In genomic region chr6:56151825-56152224, GRCh38 we compare ENCODE assay signal across 20 cellular contexts.
DNase-seq lines count a peak whose midpoint lies in the region; TF ChIP-seq lines count a peak whose summit lies in the region.
"Had no signal": no experiment of that assay in that cellular context is flagged by ENCODE, and none has a peak within 500 bp of the region (broad histone marks: within the 10 kb centered on the region; RNA-seq: fewer than 3 reads in every experiment).

No MANE protein-coding gene starts in this region.

- H4K5ac ChIP-seq in mesendoderm (ENCODE audit: low read length) = no peak overlapping the region

- no peak overlapping the region for H2BK15ac ChIP-seq in mesendoderm (replicated peaks; ENCODE audit: low read depth)

- WGBS in mesendoderm (ENCODE audit: extremely low coverage, insufficient coverage, low lambda C conversion rate) = no CpG with 5 or more reads among the region's 3 CpGs
- WGBS in suprapubic skin = 63% methylated on average over 3 of the region's 3 CpGs

- H3K18ac ChIP-seq in mesendoderm (ENCODE audit: low read length) = no peak overlapping the region

- H3K4me2 ChIP-seq in mesendoderm (ENCODE audit: low read length) = no peak overlapping the region
- H3K4me2 ChIP-seq: BLaER1 treated with 17β-estradiol and CSF1 and Interleukin-3, amounts not matched to agents 10 nM and 100 nM had no signal

- no peaks in the 10 kb centered on the region for H3K79me1 ChIP-seq in mesendoderm (ENCODE audit: low read length)

- H3K23ac ChIP-seq in mesendoderm (ENCODE audit: low read length) = no peak overlapping the region

- H3K27ac ChIP-seq in A673 (ENCODE audit: low read depth, low read length, poor library complexity, severe bottlenecking) (peak overlapping the region; percentile 35), mesendoderm (ENCODE audit: low read depth, low read length) (no peak overlapping the region), suprapubic skin (no peak overlapping the region)
- H3K27ac ChIP-seq: BLaER1 treated with 17β-estradiol and CSF1 and Interleukin-3, amounts not matched to agents 10 nM and 100 nM; C4-2B had no signal

- H3K27me3 ChIP-seq in A673 (replicated peaks; ENCODE audit: insufficient read depth, low read depth, low read length, poor library complexity) (no peaks in the 10 kb centered on the region), mesendoderm (ENCODE audit: insufficient read depth, low read length, poor library complexity) (no peaks in the 10 kb centered on the region), suprapubic skin (no peaks in the 10 kb centered on the region)
- H3K27me3 ChIP-seq: BLaER1 treated with 17β-estradiol and CSF1 and Interleukin-3, amounts not matched to agents 10 nM and 100 nM had no signal

- no peak overlapping the region for H2AK5ac ChIP-seq in mesendoderm (ENCODE audit: low read length)

- no peak for TF ChIP-seq EP300 in suprapubic skin (IDR thresholded peaks at IDR 0.05)

- H3K9me3 ChIP-seq in A673 (ENCODE audit: low read depth, low read length, poor library complexity, severe bottlenecking) (peaks cover 5% of the 10 kb centered on the region), suprapubic skin (no peaks in the 10 kb centered on the region)
- H3K9me3 ChIP-seq: Caco-2 had no signal

- no peak overlapping the region for H3K4me3 Mint-ChIP-seq in glutamatergic neuron (ENCODE audit: unreplicated experiment)
- H3K4me3 Mint-ChIP-seq: B cell; CD4-positive, alpha-beta T cell; CD8-positive, alpha-beta T cell had no signal

- H3K27ac Mint-ChIP-seq in glutamatergic neuron (ENCODE audit: unreplicated experiment) = peak overlapping the region; percentile 45
- H3K27ac Mint-ChIP-seq: B cell; CD4-positive, alpha-beta T cell; CD8-positive, alpha-beta T cell had no signal

- H3K9ac ChIP-seq in mesendoderm (ENCODE audit: low read length) = no peak overlapping the region
- H3K9ac ChIP-seq: BLaER1 treated with 17β-estradiol and CSF1 and Interleukin-3, amounts not matched to agents 10 nM and 100 nM had no signal

- peaks cover 23% of the 10 kb centered on the region for H3K4me1 ChIP-seq in A673 (ENCODE audit: insufficient read depth, low read length, poor library complexity, severe bottlenecking)
- H3K4me1 ChIP-seq in mesendoderm (ENCODE audit: control insufficient read depth, low read depth, low read length) = no peaks in the 10 kb centered on the region
- no peaks in the 10 kb centered on the region for H3K4me1 ChIP-seq in suprapubic skin
- H3K4me1 ChIP-seq: BLaER1 treated with 17β-estradiol and CSF1 and Interleukin-3, amounts not matched to agents 10 nM and 100 nM; Caco-2 had no signal

- DNase-seq in A673 (ENCODE audit: low spot score) (no peak), ELF-1 (ENCODE audit: low read depth, low spot score) (peak; percentile 7), glutamatergic neuron (no peak), mesendoderm (peak; percentile 6), hepatic stellate cell (ENCODE audit: low spot score) (no peak), NCI-H82 treated with DMSO at 0.1 percent for 48 hours (lab: John Stamatoyannopoulos, UW; ENCODE audit: unreplicated experiment) (no peak), foreskin melanocyte (no peak), suprapubic skin (ENCODE audit: low spot score in 2 of 2) (no peak)
- DNase-seq: 8988T; AML-193; Caco-2; Calu3; CD4-positive, alpha-beta T cell; CD8-positive, alpha-beta T cell; DMS79 treated with DMSO at 0.1 percent for 48 hours; GDM1 had no signal

- H3K56ac ChIP-seq in mesendoderm (ENCODE audit: low read length) = no peak overlapping the region

- no peak for TF ChIP-seq POLR2A in suprapubic skin (IDR thresholded peaks at IDR 0.05)

- peaks cover 24% of the 10 kb centered on the region for H3K36me3 ChIP-seq in A673 (ENCODE audit: insufficient read depth, low read length, poor library complexity, severe bottlenecking)
- H3K36me3 ChIP-seq in mesendoderm (ENCODE audit: control insufficient read depth, insufficient read depth, low read length) = no peaks in the 10 kb centered on the region
- no peaks in the 10 kb centered on the region for H3K36me3 ChIP-seq in suprapubic skin
- H3K36me3 ChIP-seq: BLaER1 treated with 17β-estradiol and CSF1 and Interleukin-3, amounts not matched to agents 10 nM and 100 nM had no signal

- H4K8ac ChIP-seq in mesendoderm (ENCODE audit: low read depth, low read length) = no peak overlapping the region

- no peak overlapping the region for H3K4me3 ChIP-seq in A673 (ENCODE audit: low read depth, low read length, poor library complexity, severe bottlenecking)
- no peak overlapping the region for H3K4me3 ChIP-seq in mesendoderm (ENCODE audit: low read length)
- no peak overlapping the region for H3K4me3 ChIP-seq in suprapubic skin
- H3K4me3 ChIP-seq: BLaER1 treated with 17β-estradiol and CSF1 and Interleukin-3, amounts not matched to agents 10 nM and 100 nM; GM12878 had no signal

- H2BK120ac ChIP-seq in mesendoderm (ENCODE audit: low read depth, low read length) = no peak overlapping the region

- H3K36me3 Mint-ChIP-seq in glutamatergic neuron (ENCODE audit: unreplicated experiment) = peaks cover 5% of the 10 kb centered on the region
- H3K36me3 Mint-ChIP-seq: CD8-positive, alpha-beta T cell had no signal

- no peaks in the 10 kb centered on the region for H3K79me2 ChIP-seq in mesendoderm (ENCODE audit: control insufficient read depth, insufficient read depth, low read length)

- no peak overlapping the region for H2BK5ac ChIP-seq in mesendoderm (ENCODE audit: low read length)

- BruUV-seq in A673 (replicated peaks; lab: Mats Ljungman, UMichigan) = no TSS peak

- no peak for TF ChIP-seq CTCF in A673 (conservative IDR thresholded peaks at IDR 0.05; ENCODE audit: low read depth, low read length)
- no peak for TF ChIP-seq CTCF in glutamatergic neuron (IDR thresholded peaks at IDR 0.05; ENCODE audit: partially characterized antibody, unreplicated experiment)
- TF ChIP-seq CTCF in suprapubic skin (IDR thresholded peaks at IDR 0.05) = no peak

- POLR2A ChIA-PET in A673 (lab: Charles Lee; ENCODE audit: low non-redundant PET) = no interaction called here

- peaks cover 9% of the 10 kb centered on the region for H3K4me1 Mint-ChIP-seq in glutamatergic neuron (ENCODE audit: low read depth, unreplicated experiment)
- H3K4me1 Mint-ChIP-seq: B cell had no signal

- H3K4ac ChIP-seq in mesendoderm (ENCODE audit: low read depth, low read length) = no peak overlapping the region

- H3K9me3 Mint-ChIP-seq in glutamatergic neuron (ENCODE audit: unreplicated experiment) = peaks cover 3% of the 10 kb centered on the region

- H3K27me3 Mint-ChIP-seq in glutamatergic neuron (ENCODE audit: unreplicated experiment) = no peaks in the 10 kb centered on the region
- H3K27me3 Mint-ChIP-seq: B cell; CD4-positive, alpha-beta T cell had no signal

- CTCF ChIA-PET in A673 (lab: Charles Lee) = no interaction called here

- intact Hi-C loops in A673 (cut with micrococcal nuclease; ENCODE audit: unreplicated experiment) = no loop called here

Comparison
In these comparisons a context has a peak if more than half of its experiments do, and no peak if none do; other contexts are left out.
1. DNase-seq: peak in ELF-1 (single experiment) and mesendoderm (single experiment); none in A673 (single experiment), glutamatergic neuron (single experiment), hepatic stellate cell (single experiment), NCI-H82 treated with DMSO at 0.1 percent for 48 hours (single experiment), foreskin melanocyte (single experiment) and suprapubic skin (0 of 2).